Comparison of ENCODE assay signal across 22 cellular contexts in genomic region chr4:171016145-171016544, GRCh38.
"Had no signal": no experiment of that assay in that cellular context is flagged by ENCODE, and none has a peak within 500 bp of the region (broad histone marks: within the 10 kb centered on the region; RNA-seq: fewer than 3 reads in every experiment).

No MANE protein-coding gene starts in this region.

- H3K27ac ChIP-seq: coronary artery, esophagus muscularis mucosa, foreskin keratinocyte, gastrocnemius medialis, heart right ventricle, left lung, lower lobe of right lung had no signal

- DNase-seq: effector CD8-positive, alpha-beta T cell; effector memory CD8-positive, alpha-beta T cell; endodermal cell; foreskin keratinocyte; gastrocnemius medialis; glutamatergic neuron; head of caudate nucleus; heart right ventricle; hippocampal formation; left cardiac atrium; left lung; left ventricle myocardium superior; lower lobe of right lung; mesenchymal stem cell; mucosa of descending colon; naive B cell had no signal

- H3K9me3 ChIP-seq: esophagus muscularis mucosa, gastrocnemius medialis, lower lobe of right lung had no signal

- H3K27ac Mint-ChIP-seq: effector memory CD8-positive, alpha-beta T cell; endodermal cell; mesothelial cell of epicardium; naive B cell had no signal

- ATAC-seq: effector memory CD8-positive, alpha-beta T cell; foreskin keratinocyte; gastrocnemius medialis; heart right ventricle; left cardiac atrium; left lung; left ventricle myocardium superior; lower lobe of right lung; mucosa of descending colon had no signal

- H3K4me3 ChIP-seq: coronary artery, esophagus muscularis mucosa, gastrocnemius medialis, heart right ventricle, left lung, lower lobe of right lung, mucosa of descending colon had no signal

- H3K4me3 Mint-ChIP-seq: effector memory CD8-positive, alpha-beta T cell; endodermal cell; mesothelial cell of epicardium; naive B cell had no signal

- H3K27me3 Mint-ChIP-seq: effector memory CD8-positive, alpha-beta T cell; naive B cell had no signal

- H3K4me1 ChIP-seq: esophagus muscularis mucosa, foreskin keratinocyte, gastrocnemius medialis, heart right ventricle, left lung, lower lobe of right lung had no signal

- H3K27me3 ChIP-seq: esophagus muscularis mucosa, foreskin keratinocyte, gastrocnemius medialis, heart right ventricle, left lung had no signal

- FAIRE-seq: endothelial cell of umbilical vein, islet of Langerhans, keratinocyte had no signal

- H3K36me3 Mint-ChIP-seq: mesothelial cell of epicardium, naive B cell had no signal

- H3K36me3 ChIP-seq: esophagus muscularis mucosa, gastrocnemius medialis, heart right ventricle, left lung, lower lobe of right lung had no signal

- H3K4me1 Mint-ChIP-seq: endodermal cell, mesothelial cell of epicardium, naive B cell had no signal
